Comparison of ENCODE assay signal across 8 cellular contexts in the genomic region with DNA sequence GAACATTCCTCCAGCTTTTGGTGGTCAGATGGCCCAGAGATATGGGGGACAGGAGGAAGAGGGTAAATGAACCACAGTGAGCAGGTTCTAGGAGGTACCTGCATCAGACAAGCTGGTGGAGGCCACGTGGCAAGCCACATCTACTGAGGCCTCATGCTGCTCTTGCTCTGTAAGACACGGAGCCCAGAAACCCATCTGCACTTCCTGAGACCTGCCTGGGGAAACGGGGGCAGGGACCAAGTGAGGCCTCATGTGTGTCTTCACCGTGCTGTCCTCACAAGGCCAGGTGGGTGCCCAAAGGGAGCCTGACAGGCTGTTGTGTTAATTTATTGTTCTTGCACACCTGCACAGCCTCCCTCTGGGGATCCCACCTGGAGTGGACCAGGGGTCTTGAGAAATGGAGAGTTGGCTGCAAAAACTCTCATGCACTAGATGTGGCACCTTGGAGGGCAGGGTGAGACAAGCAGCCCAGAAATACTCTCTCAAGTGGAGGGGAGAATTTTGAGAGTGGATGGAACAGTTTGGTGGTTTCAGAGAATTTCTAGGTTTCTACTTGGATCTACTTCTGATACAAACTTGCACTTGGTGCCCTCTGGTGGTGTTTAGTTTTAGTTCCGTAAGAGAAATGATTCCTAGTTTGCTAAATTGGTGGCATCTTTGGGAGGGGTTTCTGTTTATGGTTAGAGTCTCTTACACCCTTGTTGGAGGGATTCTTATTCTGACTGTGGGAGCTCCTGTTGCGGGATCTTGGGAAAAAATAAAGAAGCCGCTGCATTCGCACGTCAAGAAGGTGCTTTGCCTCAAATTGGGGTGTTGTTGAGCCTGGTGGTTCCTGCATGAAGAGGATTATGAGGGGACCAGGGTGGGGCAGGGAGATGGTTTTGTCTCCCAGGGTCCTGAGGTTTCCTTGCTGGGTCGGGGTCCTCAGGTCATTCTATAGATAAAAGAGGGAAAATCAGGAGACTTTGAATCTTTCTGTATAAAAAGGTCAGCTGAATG. TPM values are rescaled to one million over a fixed set of nuclear protein-coding genes. Genes with fewer than 3 reads are reported as not detected.
DNase-seq lines count a peak whose midpoint lies in the region; ATAC-seq and TF ChIP-seq lines count a peak whose summit lies in the region.

No MANE protein-coding gene starts in this region.

- H3K9ac ChIP-seq in mammary epithelial cell (ENCODE audit: insufficient read depth, low read length): no peak overlapping the region

- CTCF ChIA-PET in mammary epithelial cell (lab: Charles Lee; ENCODE audit: low non-redundant PET): interaction anchor here (1.9 kb wide), 1 partner anchor 238 kb away, joined by 8 read pairs; no protein-coding TSS in a partner anchor

- H3K27me3 ChIP-seq in mammary epithelial cell (ENCODE audit: insufficient read depth, low read length) (no peaks in the 10 kb centered on the region), right lobe of liver (no peaks in the 10 kb centered on the region)

- intact Hi-C loops in mammary epithelial cell (cut with micrococcal nuclease) (loop anchor here (1.0 kb wide), 1 partner anchor 238 kb away; no protein-coding TSS in a partner anchor), right lobe of liver (cut with DNase I) (loop anchor here (5.0 to 10.0 kb wide), 2 partner anchors 159 to 241 kb away; no protein-coding TSS in a partner anchor)

- H3K9me3 ChIP-seq in mammary epithelial cell (replicated peaks; ENCODE audit: insufficient read depth, low read length) (no peaks in the 10 kb centered on the region), right lobe of liver (no peaks in the 10 kb centered on the region)

- peak; percentile 67 for DNase-seq in AG20443 (ENCODE audit: low spot score)
- peak; percentile 27 for DNase-seq in NCI-H69 (lab: John Stamatoyannopoulos, UW)
- DNase-seq in mammary epithelial cell: peak; percentile 28
- DNase-seq in right lobe of liver: no peak
- DNase-seq in cortex of kidney (lab: John Stamatoyannopoulos, UW): no peak

- H3K27ac ChIP-seq in mammary epithelial cell (ENCODE audit: insufficient read depth, low read depth, low read length) (no peak overlapping the region), right lobe of liver (no peak overlapping the region)

- 46% methylated on average over 7 of the region's 10 CpGs for WGBS in mammary epithelial cell (ENCODE audit: low coverage, missing lambda C conversion rate)
- 39% methylated on average over 7 of the region's 10 CpGs for WGBS in right lobe of liver (ENCODE audit: insufficient coverage, low coverage, low lambda C conversion rate, missing lambda C conversion rate)

- H3K36me3 ChIP-seq in mammary epithelial cell (ENCODE audit: insufficient read depth, low read length) (no peaks in the 10 kb centered on the region), right lobe of liver (no peaks in the 10 kb centered on the region)

- in situ Hi-C loops in mammary epithelial cell (cut with MboI; ENCODE audit: low sequenced_read_pairs in 2 of 2): loop anchor here (5.0 to 25.0 kb wide), 5 partner anchors 141 to 609 kb away; no protein-coding TSS in a partner anchor

- BruUV-seq in mammary epithelial cell (replicated peaks; lab: Mats Ljungman, UMichigan): no TSS peak

- dilution Hi-C loops in mammary epithelial cell (cut with HindIII; ENCODE audit: low sequenced_read_pairs): no loop called here

- no peak overlapping the region for H2AFZ ChIP-seq in mammary epithelial cell (ENCODE audit: low read depth, low read length)

- H3K79me2 ChIP-seq in mammary epithelial cell (ENCODE audit: insufficient read depth, low read length): no peaks in the 10 kb centered on the region

- TF ChIP-seq POLR2A in right lobe of liver (IDR thresholded peaks at IDR 0.05): no peak

- H3K4me2 ChIP-seq in mammary epithelial cell (ENCODE audit: insufficient read depth, low read depth, low read length): no peak overlapping the region

- no peak overlapping the region for H3K4me3 ChIP-seq in mammary epithelial cell (replicated peaks in 1 of 3; ENCODE audit: insufficient read depth in 1 of 3, low read depth in 2 of 3, low read length in 3 of 3)
- H3K4me3 ChIP-seq in right lobe of liver: no peak overlapping the region

- H3K4me1 ChIP-seq in mammary epithelial cell (ENCODE audit: insufficient read depth, low read length) (peaks cover 2% of the 10 kb centered on the region), right lobe of liver (no peaks in the 10 kb centered on the region)

- H4K20me1 ChIP-seq in mammary epithelial cell (ENCODE audit: insufficient read depth, low read length): no peaks in the 10 kb centered on the region

- ATAC-seq in right lobe of liver (peak; percentile 34 to 61 (median 56)), HG03442 (IDR thresholded peaks at IDR 0.05; ENCODE audit: unreplicated experiment) (no peak), GM18907 (IDR thresholded peaks at IDR 0.05; ENCODE audit: unreplicated experiment) (no peak)

- peak; percentile 32; the same call in 2 of the 3 replicates for TF ChIP-seq CTCF in GM12872 (IDR thresholded peaks at IDR 0.05; ENCODE audit: insufficient read depth, low read depth, low read length)
- peak; percentile 49 to 58 for TF ChIP-seq CTCF in mammary epithelial cell (conservative IDR thresholded peaks at IDR 0.05 in 1 of 2, IDR thresholded peaks at IDR 0.05 in 1 of 2; ENCODE audit: extremely low read depth in 1 of 2, insufficient read depth in 1 of 2, low read depth in 1 of 2, low read length in 2 of 2)
- TF ChIP-seq CTCF in right lobe of liver (IDR thresholded peaks at IDR 0.05): peak; percentile 47 to 59 (median 56)

RNA-seq across cellular contexts. Expression of gene SLC6A2, which starts 47.5 kb away (rescaled TPM):
- total RNA-seq in mammary epithelial cell (under 1 TPM; 0.16 to 0.33 TPM), right lobe of liver (1 to 10 TPM in 1 of 6 experiments, under 1 TPM in 2, not detected in 3; 0.37 to 2.9 (median 0.37) TPM)
- polyA plus RNA-seq in mammary epithelial cell: 0.05 TPM
- polyA minus RNA-seq in mammary epithelial cell: not detected

Comparison
In these comparisons a context has a peak if more than half of its experiments do, and no peak if none do; other contexts are left out.
1. DNase-seq: peak in AG20443 (single experiment), NCI-H69 (single experiment) and mammary epithelial cell (single experiment); none in right lobe of liver (0 of 3) and cortex of kidney (single experiment).
2. ATAC-seq: peak in right lobe of liver (4 of 4); none in HG03442 (single experiment) and GM18907 (single experiment).
3. Peak in every context shown above with its lines, with median percentiles within 50 percentile points of each other: CTCF ChIP-seq.